In the genomic region with DNA sequence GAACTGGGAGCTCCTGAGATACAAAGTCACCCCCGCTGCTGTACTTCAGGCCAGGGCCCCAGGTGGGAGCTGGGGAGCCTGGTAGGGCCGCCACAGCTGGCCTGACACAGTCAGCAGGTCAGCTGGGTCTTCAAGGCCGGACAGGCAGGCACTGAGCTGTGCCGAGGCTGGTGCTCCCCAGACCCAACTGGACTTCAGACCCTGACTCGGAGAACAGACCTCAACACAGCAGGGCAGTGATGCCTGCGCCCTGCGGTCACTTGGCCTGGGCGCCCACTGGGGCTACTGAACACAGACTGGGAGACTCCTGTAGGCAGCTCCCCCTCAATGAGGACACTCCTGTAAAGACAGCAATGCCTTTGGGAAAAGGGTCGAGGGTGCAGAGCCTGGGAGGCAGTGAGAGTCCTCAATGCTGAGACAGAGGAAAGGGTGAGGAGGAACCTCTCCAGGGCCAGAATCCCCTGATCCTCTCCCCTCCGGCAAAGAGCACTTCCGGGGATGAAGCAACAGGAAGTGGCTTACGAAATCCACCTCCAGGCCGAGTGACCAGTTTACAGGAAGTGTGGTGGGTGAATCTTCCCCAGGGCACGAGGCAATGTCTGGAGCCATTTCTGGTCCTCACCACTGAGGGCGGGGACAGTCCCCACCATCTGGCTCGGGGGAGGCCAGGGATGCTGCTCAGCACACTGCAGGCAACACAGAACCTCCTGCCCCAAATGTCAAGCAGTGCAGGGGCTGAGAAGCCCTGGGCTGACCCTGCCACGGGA, we compare ENCODE assay signal across 1 cellular context.
A peak's percentile ranks its signal among the peaks of the same experiment; 100 is the strongest.
TF ChIP-seq lines count a peak whose summit lies in the region.

No MANE protein-coding gene starts in this region.

TF ChIP-seq in HepG2, 621 proteins besides CTCF, POLR2A, EP300 and RAD21 (continued from another document and continues in another):
- TF ChIP-seq, protein P1, sequence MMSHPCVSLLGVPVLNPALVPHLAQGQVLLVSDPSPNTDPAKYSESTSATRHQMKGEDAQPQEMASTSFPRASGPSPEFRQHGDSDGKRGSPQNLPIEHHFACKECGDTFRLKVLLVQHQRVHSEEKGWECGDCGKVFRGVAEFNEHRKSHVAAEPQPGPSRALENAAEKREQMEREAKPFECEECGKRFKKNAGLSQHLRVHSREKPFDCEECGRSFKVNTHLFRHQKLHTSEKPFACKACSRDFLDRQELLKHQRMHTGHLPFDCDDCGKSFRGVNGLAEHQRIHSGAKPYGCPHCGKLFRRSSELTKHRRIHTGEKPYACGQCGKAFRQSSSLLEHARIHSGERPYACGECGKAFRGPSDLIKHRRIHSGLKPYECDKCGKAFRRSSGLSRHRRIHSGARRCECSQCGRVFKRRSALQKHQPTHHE (CRISPR knock-in tag; IDR thresholded peaks at IDR 0.05; ENCODE audit: borderline replicate concordance), result peak; percentile 69; the same call in 1 of the 2 replicates
- TF ChIP-seq GTF2F1 (IDR thresholded peaks at IDR 0.05; ENCODE audit: low read length) (no peak), BRCA1 (CRISPR knock-in tag; IDR thresholded peaks at IDR 0.05) (no peak), IRF2 (CRISPR knock-in tag; IDR thresholded peaks at IDR 0.05) (peak; percentile 93), ZNF672 (CRISPR knock-in tag; IDR thresholded peaks at IDR 0.05) (no peak), WIZ (CRISPR knock-in tag; IDR thresholded peaks at IDR 0.05) (no peak), IKZF4 (CRISPR knock-in tag; IDR thresholded peaks at IDR 0.05; ENCODE audit: borderline replicate concordance, low read depth, not compliant biosample characterization) (peak; percentile 64), NFRKB (IDR thresholded peaks at IDR 0.05) (no peak), EEA1 (CRISPR knock-in tag; IDR thresholded peaks at IDR 0.05; ENCODE audit: borderline replicate concordance) (no peak), ATRX (CRISPR knock-in tag; IDR thresholded peaks at IDR 0.05; ENCODE audit: borderline replicate concordance) (no peak), HES4 (CRISPR knock-in tag; IDR thresholded peaks at IDR 0.05; ENCODE audit: borderline replicate concordance) (no peak; the same call in 1 of the 2 replicates), MED1 (CRISPR knock-in tag; IDR thresholded peaks at IDR 0.05) (peak; percentile 95), ATF1 (CRISPR knock-in tag; IDR thresholded peaks at IDR 0.05) (no peak), NFE2 (CRISPR knock-in tag; IDR thresholded peaks at IDR 0.05) (peak; percentile 47; the same call in 1 of the 2 replicates), KDM1A (CRISPR knock-in tag; IDR thresholded peaks at IDR 0.05) (peak; percentile 76), ZNF746 (CRISPR knock-in tag; IDR thresholded peaks at IDR 0.05) (peak; percentile 99), RFXANK (CRISPR knock-in tag; IDR thresholded peaks at IDR 0.05) (no peak), ZNF441 (CRISPR knock-in tag; IDR thresholded peaks at IDR 0.05; ENCODE audit: borderline replicate concordance) (peak; percentile 85; the same call in 1 of the 2 replicates), MAF1 (CRISPR knock-in tag; IDR thresholded peaks at IDR 0.05; ENCODE audit: borderline replicate concordance) (0 out of 2 replicates have a peak, but pooled peaks have one; percentile 24), NR2F1 (CRISPR knock-in tag; IDR thresholded peaks at IDR 0.05) (peak in 1 of 2 experiments; percentile 7; a peak in 1 of 4 replicates), CENPT (CRISPR knock-in tag; IDR thresholded peaks at IDR 0.05; ENCODE audit: low read depth) (no peak), FIP1L1 (IDR thresholded peaks at IDR 0.05; ENCODE audit: borderline replicate concordance, insufficient read depth, low read depth, low read length) (no peak), ZNF382 (CRISPR knock-in tag; IDR thresholded peaks at IDR 0.05; ENCODE audit: borderline replicate concordance) (no peak), ZNF546 (CRISPR knock-in tag; conservative IDR thresholded peaks at IDR 0.05) (peak; percentile 90), JUND (CRISPR knock-in tag; IDR thresholded peaks at IDR 0.05) (0 out of 2 replicates have a peak, but pooled peaks have one; percentile 33), ZNF724P (CRISPR knock-in tag; IDR thresholded peaks at IDR 0.05; ENCODE audit: borderline replicate concordance) (0 out of 2 replicates have a peak, but pooled peaks have one; percentile 87), ZNF749 (CRISPR knock-in tag; IDR thresholded peaks at IDR 0.05; ENCODE audit: borderline replicate concordance) (0 out of 2 replicates have a peak, but pooled peaks have one; percentile 64), ATAD3A (CRISPR knock-in tag; IDR thresholded peaks at IDR 0.05) (no peak), MEIS2 (CRISPR knock-in tag; IDR thresholded peaks at IDR 0.05) (peak; percentile 52; the same call in 1 of the 2 replicates), CENPX (CRISPR knock-in tag; IDR thresholded peaks at IDR 0.05) (no peak), TRIM24 (CRISPR knock-in tag; IDR thresholded peaks at IDR 0.05) (peak; percentile 94), ZNF7 (CRISPR knock-in tag; IDR thresholded peaks at IDR 0.05) (peak; percentile 27; the same call in 1 of the 2 replicates), ZNF674 (CRISPR knock-in tag; IDR thresholded peaks at IDR 0.05; ENCODE audit: low read depth) (no peak), SCMH1 (CRISPR knock-in tag; IDR thresholded peaks at IDR 0.05; ENCODE audit: borderline replicate concordance) (no peak), ARNT2 (CRISPR knock-in tag; IDR thresholded peaks at IDR 0.05; ENCODE audit: low read depth) (peak; percentile 81; the same call in 1 of the 2 replicates), ZNF644 (CRISPR knock-in tag; IDR thresholded peaks at IDR 0.05; ENCODE audit: low read depth) (peak; percentile 87), ZIK1 (CRISPR knock-in tag; IDR thresholded peaks at IDR 0.05; ENCODE audit: borderline replicate concordance, low read depth) (no peak; the same call in 1 of the 2 replicates), ADNP (CRISPR knock-in tag; IDR thresholded peaks at IDR 0.05) (no peak), MXI1 (IDR thresholded peaks at IDR 0.05; ENCODE audit: borderline replicate concordance, low read depth, low read length) (peak; percentile 85; the same call in 1 of the 3 replicates), GZF1 (CRISPR knock-in tag; IDR thresholded peaks at IDR 0.05) (no peak), ZFP90 (CRISPR knock-in tag; IDR thresholded peaks at IDR 0.05; ENCODE audit: borderline replicate concordance) (peak; percentile 57; the same call in 1 of the 2 replicates), ZNF792 (CRISPR knock-in tag; IDR thresholded peaks at IDR 0.05) (peak; percentile 91), ZNF543 (CRISPR knock-in tag; IDR thresholded peaks at IDR 0.05) (peak; percentile 72; the same call in 1 of the 2 replicates), TAF1 (CRISPR knock-in tag; IDR thresholded peaks at IDR 0.05) (peak; percentile 53; the same call in 1 of the 2 replicates), MLLT10 (CRISPR knock-in tag; IDR thresholded peaks at IDR 0.05) (no peak)
- TF ChIP-seq, protein P2, sequence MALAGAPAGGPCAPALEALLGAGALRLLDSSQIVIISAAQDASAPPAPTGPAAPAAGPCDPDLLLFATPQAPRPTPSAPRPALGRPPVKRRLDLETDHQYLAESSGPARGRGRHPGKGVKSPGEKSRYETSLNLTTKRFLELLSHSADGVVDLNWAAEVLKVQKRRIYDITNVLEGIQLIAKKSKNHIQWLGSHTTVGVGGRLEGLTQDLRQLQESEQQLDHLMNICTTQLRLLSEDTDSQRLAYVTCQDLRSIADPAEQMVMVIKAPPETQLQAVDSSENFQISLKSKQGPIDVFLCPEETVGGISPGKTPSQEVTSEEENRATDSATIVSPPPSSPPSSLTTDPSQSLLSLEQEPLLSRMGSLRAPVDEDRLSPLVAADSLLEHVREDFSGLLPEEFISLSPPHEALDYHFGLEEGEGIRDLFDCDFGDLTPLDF (CRISPR knock-in tag; IDR thresholded peaks at IDR 0.05), result no peak
- TF ChIP-seq, protein P3, sequence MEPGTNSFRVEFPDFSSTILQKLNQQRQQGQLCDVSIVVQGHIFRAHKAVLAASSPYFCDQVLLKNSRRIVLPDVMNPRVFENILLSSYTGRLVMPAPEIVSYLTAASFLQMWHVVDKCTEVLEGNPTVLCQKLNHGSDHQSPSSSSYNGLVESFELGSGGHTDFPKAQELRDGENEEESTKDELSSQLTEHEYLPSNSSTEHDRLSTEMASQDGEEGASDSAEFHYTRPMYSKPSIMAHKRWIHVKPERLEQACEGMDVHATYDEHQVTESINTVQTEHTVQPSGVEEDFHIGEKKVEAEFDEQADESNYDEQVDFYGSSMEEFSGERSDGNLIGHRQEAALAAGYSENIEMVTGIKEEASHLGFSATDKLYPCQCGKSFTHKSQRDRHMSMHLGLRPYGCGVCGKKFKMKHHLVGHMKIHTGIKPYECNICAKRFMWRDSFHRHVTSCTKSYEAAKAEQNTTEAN (CRISPR knock-in tag; conservative IDR thresholded peaks at IDR 0.05), result 0 out of 2 replicates have a peak, but pooled peaks have one; percentile 30
- TF ChIP-seq, protein P4, sequence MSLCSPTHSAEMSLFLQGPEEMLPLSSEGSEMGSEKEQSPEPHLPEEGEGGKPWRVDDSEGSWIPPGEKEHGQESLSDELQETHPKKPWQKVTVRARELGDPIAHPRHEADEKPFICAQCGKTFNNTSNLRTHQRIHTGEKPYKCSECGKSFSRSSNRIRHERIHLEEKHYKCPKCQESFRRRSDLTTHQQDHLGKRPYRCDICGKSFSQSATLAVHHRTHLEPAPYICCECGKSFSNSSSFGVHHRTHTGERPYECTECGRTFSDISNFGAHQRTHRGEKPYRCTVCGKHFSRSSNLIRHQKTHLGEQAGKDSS (CRISPR knock-in tag; IDR thresholded peaks at IDR 0.05; ENCODE audit: borderline replicate concordance, low read depth), result peak; percentile 64; the same call in 1 of the 2 replicates
- TF ChIP-seq, protein P5, sequence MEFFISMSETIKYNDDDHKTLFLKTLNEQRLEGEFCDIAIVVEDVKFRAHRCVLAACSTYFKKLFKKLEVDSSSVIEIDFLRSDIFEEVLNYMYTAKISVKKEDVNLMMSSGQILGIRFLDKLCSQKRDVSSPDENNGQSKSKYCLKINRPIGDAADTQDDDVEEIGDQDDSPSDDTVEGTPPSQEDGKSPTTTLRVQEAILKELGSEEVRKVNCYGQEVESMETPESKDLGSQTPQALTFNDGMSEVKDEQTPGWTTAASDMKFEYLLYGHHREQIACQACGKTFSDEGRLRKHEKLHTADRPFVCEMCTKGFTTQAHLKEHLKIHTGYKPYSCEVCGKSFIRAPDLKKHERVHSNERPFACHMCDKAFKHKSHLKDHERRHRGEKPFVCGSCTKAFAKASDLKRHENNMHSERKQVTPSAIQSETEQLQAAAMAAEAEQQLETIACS (CRISPR knock-in tag; IDR thresholded peaks at IDR 0.05), result no peak
- TF ChIP-seq, protein P6, sequence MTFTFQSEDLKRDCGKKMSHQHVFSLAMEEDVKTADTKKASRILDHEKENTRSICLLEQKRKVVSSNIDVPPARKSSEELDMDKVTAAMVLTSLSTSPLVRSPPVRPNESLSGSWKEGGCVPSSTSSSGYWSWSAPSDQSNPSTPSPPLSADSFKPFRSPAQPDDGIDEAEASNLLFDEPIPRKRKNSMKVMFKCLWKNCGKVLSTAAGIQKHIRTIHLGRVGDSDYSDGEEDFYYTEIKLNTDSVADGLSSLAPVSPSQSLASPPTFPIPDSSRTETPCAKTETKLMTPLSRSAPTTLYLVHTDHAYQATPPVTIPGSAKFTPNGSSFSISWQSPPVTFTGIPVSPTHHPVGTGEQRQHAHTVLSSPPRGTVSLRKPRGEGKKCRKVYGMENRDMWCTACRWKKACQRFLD (CRISPR knock-in tag; IDR thresholded peaks at IDR 0.05; ENCODE audit: borderline replicate concordance), result no peak
- TF ChIP-seq, protein P7, sequence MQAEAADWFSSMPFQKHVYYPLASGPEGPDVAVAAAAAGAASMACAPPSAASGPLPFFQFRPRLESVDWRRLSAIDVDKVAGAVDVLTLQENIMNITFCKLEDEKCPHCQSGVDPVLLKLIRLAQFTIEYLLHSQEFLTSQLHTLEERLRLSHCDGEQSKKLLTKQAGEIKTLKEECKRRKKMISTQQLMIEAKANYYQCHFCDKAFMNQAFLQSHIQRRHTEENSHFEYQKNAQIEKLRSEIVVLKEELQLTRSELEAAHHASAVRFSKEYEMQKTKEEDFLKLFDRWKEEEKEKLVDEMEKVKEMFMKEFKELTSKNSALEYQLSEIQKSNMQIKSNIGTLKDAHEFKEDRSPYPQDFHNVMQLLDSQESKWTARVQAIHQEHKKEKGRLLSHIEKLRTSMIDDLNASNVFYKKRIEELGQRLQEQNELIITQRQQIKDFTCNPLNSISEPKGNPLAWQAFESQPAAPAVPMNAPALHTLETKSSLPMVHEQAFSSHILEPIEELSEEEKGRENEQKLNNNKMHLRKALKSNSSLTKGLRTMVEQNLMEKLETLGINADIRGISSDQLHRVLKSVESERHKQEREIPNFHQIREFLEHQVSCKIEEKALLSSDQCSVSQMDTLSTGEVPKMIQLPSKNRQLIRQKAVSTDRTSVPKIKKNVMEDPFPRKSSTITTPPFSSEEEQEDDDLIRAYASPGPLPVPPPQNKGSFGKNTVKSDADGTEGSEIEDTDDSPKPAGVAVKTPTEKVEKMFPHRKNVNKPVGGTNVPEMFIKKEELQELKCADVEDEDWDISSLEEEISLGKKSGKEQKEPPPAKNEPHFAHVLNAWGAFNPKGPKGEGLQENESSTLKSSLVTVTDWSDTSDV (CRISPR knock-in tag; IDR thresholded peaks at IDR 0.05), result no peak
- TF ChIP-seq, protein P8, sequence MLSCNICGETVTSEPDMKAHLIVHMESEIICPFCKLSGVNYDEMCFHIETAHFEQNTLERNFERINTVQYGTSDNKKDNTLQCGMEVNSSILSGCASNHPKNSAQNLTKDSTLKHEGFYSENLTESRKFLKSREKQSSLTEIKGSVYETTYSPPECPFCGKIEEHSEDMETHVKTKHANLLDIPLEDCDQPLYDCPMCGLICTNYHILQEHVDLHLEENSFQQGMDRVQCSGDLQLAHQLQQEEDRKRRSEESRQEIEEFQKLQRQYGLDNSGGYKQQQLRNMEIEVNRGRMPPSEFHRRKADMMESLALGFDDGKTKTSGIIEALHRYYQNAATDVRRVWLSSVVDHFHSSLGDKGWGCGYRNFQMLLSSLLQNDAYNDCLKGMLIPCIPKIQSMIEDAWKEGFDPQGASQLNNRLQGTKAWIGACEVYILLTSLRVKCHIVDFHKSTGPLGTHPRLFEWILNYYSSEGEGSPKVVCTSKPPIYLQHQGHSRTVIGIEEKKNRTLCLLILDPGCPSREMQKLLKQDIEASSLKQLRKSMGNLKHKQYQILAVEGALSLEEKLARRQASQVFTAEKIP (CRISPR knock-in tag; IDR thresholded peaks at IDR 0.05; ENCODE audit: borderline replicate concordance), result no peak
- TF ChIP-seq, protein P9, sequence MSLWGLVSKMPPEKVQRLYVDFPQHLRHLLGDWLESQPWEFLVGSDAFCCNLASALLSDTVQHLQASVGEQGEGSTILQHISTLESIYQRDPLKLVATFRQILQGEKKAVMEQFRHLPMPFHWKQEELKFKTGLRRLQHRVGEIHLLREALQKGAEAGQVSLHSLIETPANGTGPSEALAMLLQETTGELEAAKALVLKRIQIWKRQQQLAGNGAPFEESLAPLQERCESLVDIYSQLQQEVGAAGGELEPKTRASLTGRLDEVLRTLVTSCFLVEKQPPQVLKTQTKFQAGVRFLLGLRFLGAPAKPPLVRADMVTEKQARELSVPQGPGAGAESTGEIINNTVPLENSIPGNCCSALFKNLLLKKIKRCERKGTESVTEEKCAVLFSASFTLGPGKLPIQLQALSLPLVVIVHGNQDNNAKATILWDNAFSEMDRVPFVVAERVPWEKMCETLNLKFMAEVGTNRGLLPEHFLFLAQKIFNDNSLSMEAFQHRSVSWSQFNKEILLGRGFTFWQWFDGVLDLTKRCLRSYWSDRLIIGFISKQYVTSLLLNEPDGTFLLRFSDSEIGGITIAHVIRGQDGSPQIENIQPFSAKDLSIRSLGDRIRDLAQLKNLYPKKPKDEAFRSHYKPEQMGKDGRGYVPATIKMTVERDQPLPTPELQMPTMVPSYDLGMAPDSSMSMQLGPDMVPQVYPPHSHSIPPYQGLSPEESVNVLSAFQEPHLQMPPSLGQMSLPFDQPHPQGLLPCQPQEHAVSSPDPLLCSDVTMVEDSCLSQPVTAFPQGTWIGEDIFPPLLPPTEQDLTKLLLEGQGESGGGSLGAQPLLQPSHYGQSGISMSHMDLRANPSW (CRISPR knock-in tag; IDR thresholded peaks at IDR 0.05; ENCODE audit: borderline replicate concordance), result 0 out of 2 replicates have a peak, but pooled peaks have one; percentile 53
